ENCODE assay signal across 1 cellular context in the genomic region with DNA sequence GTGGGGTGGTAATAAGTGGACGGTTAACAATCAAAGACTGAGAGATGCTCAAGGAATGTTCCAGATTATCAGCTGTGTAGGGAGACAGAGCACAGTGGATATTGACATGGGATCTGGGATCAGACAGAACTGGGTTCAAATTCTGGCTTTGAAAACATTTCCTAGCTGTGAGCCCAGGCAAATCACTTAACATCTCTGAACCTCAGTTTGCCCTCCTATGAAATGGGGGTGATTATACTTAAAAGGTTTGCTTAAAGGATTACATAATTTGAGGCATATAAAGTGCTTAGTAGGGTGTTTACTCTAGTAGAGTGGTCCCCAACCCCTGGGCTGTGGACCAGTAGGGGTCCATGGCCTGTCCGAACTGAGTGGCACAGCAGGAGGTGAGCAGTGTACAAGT.
TF ChIP-seq lines count a peak whose summit lies in the region.

No MANE protein-coding gene starts in this region.

TF ChIP-seq in H1, 55 proteins besides CTCF, POLR2A, EP300 and RAD21:
- TF ChIP-seq ASH2L (IDR thresholded peaks at IDR 0.05; ENCODE audit: low read length) (no peak), TBP (IDR thresholded peaks at IDR 0.05; ENCODE audit: low read depth, low read length) (no peak), KDM1A (IDR thresholded peaks at IDR 0.05; ENCODE audit: borderline replicate concordance, low read length) (0 out of 2 replicates have a peak, but pooled peaks have one; percentile 15)
